Comparison of ENCODE assay signal across 32 cellular contexts in the genomic region with DNA sequence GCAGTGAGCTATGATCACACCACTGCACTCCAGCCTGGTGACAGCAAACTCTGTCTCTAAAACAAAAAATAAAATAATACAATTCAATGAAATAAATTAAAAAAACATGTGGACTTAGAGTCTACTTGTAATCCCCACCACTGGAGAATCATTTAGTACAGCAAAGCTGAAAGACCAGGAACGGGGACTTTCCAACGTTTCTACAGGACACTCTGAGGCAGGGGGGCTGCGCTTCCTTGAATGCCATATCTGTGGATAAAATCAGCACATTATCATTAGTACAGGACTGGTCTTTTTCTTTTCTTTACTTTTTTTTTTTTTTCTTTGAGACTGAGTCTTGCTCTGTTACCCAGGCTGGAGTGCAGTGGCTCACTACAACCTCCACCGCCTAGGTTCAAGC.
"Had no signal": no experiment of that assay in that cellular context is flagged by ENCODE, and none has a peak within 500 bp of the region (broad histone marks: within the 10 kb centered on the region; RNA-seq: fewer than 3 reads in every experiment).

No MANE protein-coding gene starts in this region.

- H3K27ac ChIP-seq: adrenal gland, ascending aorta, brain microvascular endothelial cell, breast epithelium, cardiac muscle cell had no signal

- H3K27me3 ChIP-seq: adrenal gland, ascending aorta, body of pancreas, brain microvascular endothelial cell, cardiac muscle cell had no signal

- ATAC-seq: activated naive CD4-positive, alpha-beta T cell treated with anti-CD3 and anti-CD28 coated beads, Interleukin-2, amount 50 U/mL, for 72 hours; activated naive CD8-positive, alpha-beta T cell treated with anti-CD3 and anti-CD28 coated beads, Interleukin-2, amount 50 U/mL, for 24 hours; activated T-cell treated with anti-CD3 and anti-CD28 coated beads, Interleukin-2, amount 50 U/mL, for 4 hours; activated T-cell treated with anti-CD3 and anti-CD28 coated beads, Interleukin-2, amount 50 U/mL, for 72 hours; activated T-helper 17 cell treated with anti-CD3 and anti-CD28 coated beads, Interleukin-2, amount 50 U/mL, for 72 hours; body of pancreas had no signal

- H3K9me3 ChIP-seq: adrenal gland, ascending aorta, body of pancreas had no signal

- H3K4me3 ChIP-seq: adrenal gland, ascending aorta, body of pancreas, breast epithelium, cardiac muscle cell had no signal

- H3K4me1 ChIP-seq: adrenal gland, ascending aorta, breast epithelium had no signal

- H3K36me3 ChIP-seq: adrenal gland, ascending aorta, brain microvascular endothelial cell, breast epithelium, cardiac muscle cell had no signal

- DNase-seq: activated effector memory CD4-positive, alpha-beta T cell treated with anti-CD3 and anti-CD28 coated beads, Interleukin-2, amount 50 U/mL, for 16 hours; activated effector memory CD4-positive, alpha-beta T cell treated with Interleukin-2 at 50 U/mL for 16 hours; activated gamma-delta T cell; activated gamma-delta T cell treated with Interleukin-2 at 50 U/mL for 16 hours; activated naive CD4-positive, alpha-beta T cell; activated naive CD4-positive, alpha-beta T cell treated with anti-CD3 and anti-CD28 coated beads for 36 hours; activated naive CD4-positive, alpha-beta T cell treated with anti-CD3 and anti-CD28 coated beads, Interleukin-2, amount 10 ng/mL, durations not matched to agents 7 days and 5 days; activated naive CD4-positive, alpha-beta T cell treated with anti-CD3 and anti-CD28 coated beads, Interleukin-2, amount 50 U/mL, for 16 hours; activated naive CD4-positive, alpha-beta T cell treated with Interleukin-2 at 50 U/mL for 16 hours; activated naive CD8-positive, alpha-beta T cell treated with anti-CD3 and anti-CD28 coated beads for 36 hours; activated naive CD8-positive, alpha-beta T cell treated with anti-CD3 and anti-CD28 coated beads, Interleukin-2, amount 10 ng/mL, durations not matched to agents 7 days and 5 days; activated naive CD8-positive, alpha-beta T cell treated with anti-CD3 and anti-CD28 coated beads, Interleukin-2, amount 50 U/mL, for 24 hours; activated T-cell treated with anti-CD3 and anti-CD28 coated beads, Interleukin-2, amount 50 U/mL, for 1 hour; activated T-cell treated with anti-CD3 and anti-CD28 coated beads, Interleukin-2, amount 50 U/mL, for 24 hours; activated T-cell treated with anti-CD3 and anti-CD28 coated beads, Interleukin-2, amount 50 U/mL, for 4 hours; activated T-cell treated with anti-CD3 and anti-CD28 coated beads, Interleukin-2, amount 50 U/mL, for 48 hours; activated T-cell treated with anti-CD3 and anti-CD28 coated beads, Interleukin-2, amount 50 U/mL, for 72 hours; adrenal gland; amniotic stem cell; amygdala; anterior cingulate cortex; aorta; body of pancreas; brain microvascular endothelial cell; caudate nucleus; central memory CD4-positive, alpha-beta T cell; cerebellar nuclear complex had no signal
